ENCODE assay signal across 35 cellular contexts in genomic region chr19:10577951-10578350, GRCh38. TPM values are rescaled to one million over a fixed set of nuclear protein-coding genes. Genes with fewer than 3 reads are reported as not detected.
"Had no signal": no experiment of that assay in that cellular context is flagged by ENCODE, and none has a peak within 500 bp of the region (broad histone marks: within the 10 kb centered on the region; RNA-seq: fewer than 3 reads in every experiment).

No MANE protein-coding gene starts in this region.

- H3K9me3 Mint-ChIP-seq: activated CD4-positive, alpha-beta memory T cell treated with anti-CD3 and anti-CD28 coated beads, Interleukin-2, amount 10 ng/mL, durations not matched to agents 7 days and 5 days; activated CD4-positive, alpha-beta T cell treated with anti-CD3 and anti-CD28 coated beads, Interleukin-2, amount 10 ng/mL, durations not matched to agents 7 days and 5 days; activated naive CD4-positive, alpha-beta T cell treated with anti-CD3 and anti-CD28 coated beads, Interleukin-2, amount 10 ng/mL, durations not matched to agents 7 days and 5 days; activated naive CD4-positive, alpha-beta T cell treated with anti-CD3 and anti-CD28 coated beads, Interleukin-2, amount 50 U/mL, for 72 hours; activated naive CD8-positive, alpha-beta T cell treated with anti-CD3 and anti-CD28 coated beads, Interleukin-2, amount 10 ng/mL, durations not matched to agents 7 days and 5 days; activated T-cell treated with anti-CD3 and anti-CD28 coated beads, Interleukin-2, amount 50 U/mL, for 24 hours; activated T-cell treated with anti-CD3 and anti-CD28 coated beads, Interleukin-2, amount 50 U/mL, for 72 hours; brain; WTC11 had no signal

- H3K27ac Mint-ChIP-seq: activated CD4-positive, alpha-beta memory T cell treated with anti-CD3 and anti-CD28 coated beads, Interleukin-2, amount 10 ng/mL, durations not matched to agents 7 days and 5 days; activated CD4-positive, alpha-beta T cell treated with anti-CD3 and anti-CD28 coated beads, Interleukin-2, amount 10 ng/mL, durations not matched to agents 7 days and 5 days; activated naive CD4-positive, alpha-beta T cell treated with anti-CD3 and anti-CD28 coated beads, Interleukin-2, amount 10 ng/mL, durations not matched to agents 7 days and 5 days; activated naive CD8-positive, alpha-beta T cell treated with anti-CD3 and anti-CD28 coated beads, Interleukin-2, amount 10 ng/mL, durations not matched to agents 7 days and 5 days; activated T-cell treated with anti-CD3 and anti-CD28 coated beads, Interleukin-2, amount 50 U/mL, for 24 hours; activated T-cell treated with anti-CD3 and anti-CD28 coated beads, Interleukin-2, amount 50 U/mL, for 72 hours; brain; WTC11 had no signal

- H3K27ac ChIP-seq: ascending aorta, breast epithelium, cardiac muscle cell, colonic mucosa, epithelial cell of prostate, esophagus squamous epithelium, gastroesophageal sphincter, heart right ventricle, VCaP had no signal

- H3K9me3 ChIP-seq: ascending aorta, breast epithelium, colonic mucosa, esophagus squamous epithelium, gastroesophageal sphincter, heart right ventricle had no signal

- H3K4me3 ChIP-seq: ascending aorta, breast epithelium, cardiac muscle cell, colonic mucosa, esophagus squamous epithelium, gastroesophageal sphincter, heart right ventricle had no signal

- FAIRE-seq: endometrium, endothelial cell of umbilical vein, TTC549 had no signal

- H3K27me3 ChIP-seq: ascending aorta, breast epithelium, cardiac muscle cell, colonic mucosa, esophagus squamous epithelium had no signal

- ATAC-seq: activated naive CD4-positive, alpha-beta T cell treated with anti-CD3 and anti-CD28 coated beads, Interleukin-2, amount 50 U/mL, for 72 hours; activated T-cell treated with anti-CD3 and anti-CD28 coated beads, Interleukin-2, amount 50 U/mL, for 72 hours; gastroesophageal sphincter; heart right ventricle; WTC11 had no signal

- DNase-seq: activated CD4-positive, alpha-beta memory T cell treated with anti-CD3 and anti-CD28 coated beads, Interleukin-2, amount 10 ng/mL, durations not matched to agents 7 days and 5 days; activated CD4-positive, alpha-beta T cell treated with anti-CD3 and anti-CD28 coated beads for 1 hour; activated CD4-positive, alpha-beta T cell treated with anti-CD3 and anti-CD28 coated beads for 4 hours; activated CD4-positive, alpha-beta T cell treated with anti-CD3 and anti-CD28 coated beads, Interleukin-2, amount 10 ng/mL, durations not matched to agents 7 days and 5 days; activated CD4-positive, alpha-beta T cell treated with anti-CD3 and anti-CD28 coated beads, Interleukin-2, amount 50 U/mL, for 4 hours; activated CD8-positive, alpha-beta memory T cell treated with anti-CD3 and anti-CD28 coated beads, Interleukin-2, amount 50 U/mL, for 48 hours; activated gamma-delta T cell; activated naive CD4-positive, alpha-beta T cell; activated naive CD4-positive, alpha-beta T cell treated with anti-CD3 and anti-CD28 coated beads, Interleukin-2, amount 10 ng/mL, durations not matched to agents 7 days and 5 days; activated naive CD8-positive, alpha-beta T cell treated with anti-CD3 and anti-CD28 coated beads, Interleukin-2, amount 10 ng/mL, durations not matched to agents 7 days and 5 days; activated T-cell treated with anti-CD3 and anti-CD28 coated beads for 4 hours; activated T-cell treated with anti-CD3 and anti-CD28 coated beads, Interleukin-2, amount 50 U/mL, for 24 hours; activated T-cell treated with anti-CD3 and anti-CD28 coated beads, Interleukin-2, amount 50 U/mL, for 72 hours; central memory CD4-positive, alpha-beta T cell; cerebellar nuclear complex; colonic mucosa; effector CD8-positive, alpha-beta T cell; esophagus squamous epithelium; foreskin melanocyte; heart right ventricle; T-helper 9 cell had no signal

- H3K36me3 ChIP-seq: ascending aorta, breast epithelium, cardiac muscle cell, colonic mucosa, gastroesophageal sphincter, heart right ventricle had no signal

- H3K4me3 Mint-ChIP-seq: activated CD4-positive, alpha-beta memory T cell treated with anti-CD3 and anti-CD28 coated beads, Interleukin-2, amount 10 ng/mL, durations not matched to agents 7 days and 5 days; activated CD4-positive, alpha-beta T cell treated with anti-CD3 and anti-CD28 coated beads, Interleukin-2, amount 10 ng/mL, durations not matched to agents 7 days and 5 days; activated naive CD4-positive, alpha-beta T cell treated with anti-CD3 and anti-CD28 coated beads, Interleukin-2, amount 10 ng/mL, durations not matched to agents 7 days and 5 days; activated naive CD8-positive, alpha-beta T cell treated with anti-CD3 and anti-CD28 coated beads, Interleukin-2, amount 10 ng/mL, durations not matched to agents 7 days and 5 days; activated T-cell treated with anti-CD3 and anti-CD28 coated beads, Interleukin-2, amount 50 U/mL, for 24 hours; activated T-cell treated with anti-CD3 and anti-CD28 coated beads, Interleukin-2, amount 50 U/mL, for 72 hours; brain; WTC11 had no signal

- H3K27me3 Mint-ChIP-seq: activated CD4-positive, alpha-beta T cell treated with anti-CD3 and anti-CD28 coated beads, Interleukin-2, amount 10 ng/mL, durations not matched to agents 7 days and 5 days; activated T-cell treated with anti-CD3 and anti-CD28 coated beads, Interleukin-2, amount 50 U/mL, for 24 hours had no signal

- H3K36me3 Mint-ChIP-seq: activated naive CD4-positive, alpha-beta T cell treated with anti-CD3 and anti-CD28 coated beads, Interleukin-2, amount 10 ng/mL, durations not matched to agents 7 days and 5 days; activated naive CD4-positive, alpha-beta T cell treated with anti-CD3 and anti-CD28 coated beads, Interleukin-2, amount 50 U/mL, for 72 hours; activated naive CD8-positive, alpha-beta T cell treated with anti-CD3 and anti-CD28 coated beads, Interleukin-2, amount 10 ng/mL, durations not matched to agents 7 days and 5 days; brain had no signal

- H3K4me1 ChIP-seq: breast epithelium, colonic mucosa had no signal

RNA-seq across cellular contexts. Expression of gene AP1M2, which starts 9.2 kb away (rescaled TPM):
- total RNA-seq: activated CD4-positive, alpha-beta memory T cell treated with anti-CD3 and anti-CD28 coated beads, Interleukin-2, amount 10 ng/mL, durations not matched to agents 7 days and 5 days; activated CD4-positive, alpha-beta T cell treated with anti-CD3 and anti-CD28 coated beads, Interleukin-2, amount 10 ng/mL, durations not matched to agents 7 days and 5 days; activated naive CD4-positive, alpha-beta T cell treated with anti-CD3 and anti-CD28 coated beads, Interleukin-2, amount 50 U/mL, for 72 hours; activated naive CD8-positive, alpha-beta T cell treated with anti-CD3 and anti-CD28 coated beads, Interleukin-2, amount 10 ng/mL, durations not matched to agents 7 days and 5 days; activated T-cell treated with anti-CD3 and anti-CD28 coated beads, Interleukin-2, amount 50 U/mL, for 72 hours; ascending aorta; dermis microvascular lymphatic vessel endothelial cell; endothelial cell of umbilical vein; heart right ventricle; T-helper 2 cell treated with Interferon-gamma antibody and Interleukin-4, amounts not matched to agents 100 ng/mL and 5 ng/mL, for 36 hours had no signal
- polyA plus RNA-seq: heart right ventricle had no signal
